ENCODE assay signal across 8 cellular contexts in the genomic region with DNA sequence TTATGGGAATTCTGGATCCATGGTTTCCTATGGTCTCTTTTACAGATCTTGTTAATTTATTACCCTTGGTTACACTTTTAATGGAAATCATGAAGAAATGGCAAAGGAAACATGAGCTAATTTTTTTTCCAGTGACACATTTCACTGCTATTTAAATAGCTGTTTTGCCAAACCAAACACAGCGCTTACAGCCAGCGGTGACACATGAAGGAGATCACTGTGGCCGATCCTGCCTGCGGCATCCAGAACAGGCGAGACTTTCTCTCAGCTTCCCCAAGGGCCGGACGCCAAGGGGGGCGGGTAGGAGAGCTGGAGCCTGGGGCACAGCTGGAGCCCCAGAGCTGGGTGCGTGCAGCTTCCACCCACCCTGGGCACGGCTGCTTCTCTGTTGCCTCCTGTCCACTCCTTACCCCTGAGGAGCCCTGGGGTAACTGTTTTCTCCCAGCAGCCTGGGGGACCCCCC.
DNase-seq lines count a peak whose midpoint lies in the region; ATAC-seq, FAIRE-seq and TF ChIP-seq lines count a peak whose summit lies in the region.

No MANE protein-coding gene starts in this region.

- H3K4me3 ChIP-seq in breast epithelium = peak overlapping the region in 1 of 3 donors; percentile 44

- H3K4me1 Mint-ChIP-seq in immature natural killer cell = peaks cover 3 to 6% of the 10 kb centered on the region in 2 donors

- DNase-seq in HTR-8/SVneo (ENCODE audit: insufficient read length, low spot score) (peak; percentile 91), breast epithelium (ENCODE audit: low spot score in 2 of 2) (peak; percentile 75 to 84), substantia nigra (lab: John Stamatoyannopoulos, UW) (peak in 48 of 49 donors; percentile 14 to 89 (median 64)), immature natural killer cell (no peak)

- no peak overlapping the region for H3K27ac Mint-ChIP-seq in immature natural killer cell

- no peaks in the 10 kb centered on the region for H3K9me3 Mint-ChIP-seq in immature natural killer cell

- peak; percentile 82 for FAIRE-seq in HTR-8/SVneo (lab: Jason Lieb, UNC)

- TF ChIP-seq POLR2A in breast epithelium (IDR thresholded peaks at IDR 0.05) = no peak

- H3K27me3 Mint-ChIP-seq in immature natural killer cell (ENCODE audit: low read depth in 3 of 3) = peaks cover 1 to 14% (median 5%) of the 10 kb centered on the region in 3 donors

- no peak for TF ChIP-seq CTCF in breast epithelium (IDR thresholded peaks at IDR 0.05)

- no peaks in the 10 kb centered on the region for H3K27me3 ChIP-seq in breast epithelium
- H3K27me3 ChIP-seq in layer of hippocampus (ENCODE audit: control insufficient read depth, insufficient read depth, low read length) = no peaks in the 10 kb centered on the region

- H3K9me3 ChIP-seq in breast epithelium = no peaks in the 10 kb centered on the region

- no peak for ATAC-seq in GM21526 (IDR thresholded peaks at IDR 0.05; ENCODE audit: low FRiP score, unreplicated experiment)
- ATAC-seq in HG03521 (IDR thresholded peaks at IDR 0.05; ENCODE audit: unreplicated experiment) = no peak
- ATAC-seq in GM19324 (IDR thresholded peaks at IDR 0.05; ENCODE audit: low FRiP score, unreplicated experiment) = no peak

- H3K36me3 Mint-ChIP-seq in immature natural killer cell = no peaks in the 10 kb centered on the region

- intact Hi-C loops in breast epithelium (cut with DNase I; ENCODE audit: low total_unique reads) = no loop called here

- no peaks in the 10 kb centered on the region for H3K36me3 ChIP-seq in breast epithelium

- H3K27ac ChIP-seq in breast epithelium (peak overlapping the region; percentile 90 to 92), layer of hippocampus (ENCODE audit: low read depth, low read length) (peak overlapping the region; percentile 93), substantia nigra (ENCODE audit: low read depth, low read length, poor library complexity, severe bottlenecking) (peak overlapping the region; percentile 76)

- peaks cover 15 to 21% of the 10 kb centered on the region in 2 donors for H3K4me1 ChIP-seq in breast epithelium

- H3K4me3 Mint-ChIP-seq in immature natural killer cell = no peak overlapping the region

Comparison
In these comparisons a context has a peak if more than half of its experiments do, and no peak if none do; other contexts are left out.
1. DNase-seq: peak in HTR-8/SVneo (single experiment), breast epithelium (2 of 2) and substantia nigra (48 of 49); none in immature natural killer cell (0 of 3).
2. Peak in every context shown above with its lines, with median percentiles within 50 percentile points of each other: H3K27ac ChIP-seq.